Comparison of ENCODE assay signal across 30 cellular contexts in the genomic region with DNA sequence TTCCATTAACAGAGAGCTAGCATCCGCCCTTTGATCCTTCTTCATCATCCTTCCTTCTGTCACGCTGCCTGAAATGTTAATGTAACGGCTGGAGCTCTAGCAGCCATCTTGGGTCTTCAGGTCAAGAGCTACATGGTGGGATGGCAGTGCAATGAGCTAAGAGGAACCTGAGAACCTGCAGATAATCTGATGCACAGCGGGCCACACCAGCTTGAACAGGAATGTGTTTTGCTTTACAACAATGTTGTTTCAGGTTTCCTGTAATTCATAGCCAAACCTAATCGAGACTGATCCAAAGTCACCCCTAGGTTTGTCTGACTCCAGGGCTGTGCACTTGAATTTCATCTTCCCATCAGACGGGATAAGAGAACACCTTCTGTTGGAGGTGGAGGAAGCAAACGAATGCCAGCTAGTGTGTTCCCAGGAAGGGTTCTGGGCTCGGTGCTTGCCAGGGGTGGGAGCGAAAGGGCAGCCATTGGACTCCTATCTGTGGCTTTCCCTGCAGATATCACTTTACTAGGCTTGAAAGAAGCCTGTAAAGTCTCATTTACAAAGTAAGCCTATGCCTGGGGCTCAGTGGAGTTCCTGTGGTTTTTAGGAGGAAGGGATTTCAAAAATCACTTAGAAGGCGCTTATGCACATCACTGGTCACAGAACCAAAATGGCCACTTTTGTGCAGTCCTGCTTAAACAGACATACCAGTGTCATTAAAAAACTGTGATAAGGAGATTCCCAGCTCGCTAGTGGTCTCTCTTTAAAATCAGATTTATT. TPM values are rescaled to one million over a fixed set of nuclear protein-coding genes. Genes with fewer than 3 reads are reported as not detected.
DNase-seq lines count a peak whose midpoint lies in the region; ATAC-seq and TF ChIP-seq lines count a peak whose summit lies in the region.
"Had no signal": no experiment of that assay in that cellular context is flagged by ENCODE, and none has a peak within 500 bp of the region (broad histone marks: within the 10 kb centered on the region; RNA-seq: fewer than 3 reads in every experiment).

No MANE protein-coding gene starts in this region.

- intact Hi-C loops in posterior vena cava (cut with DNase I): no loop called here

- H3K9me3 ChIP-seq in Karpas-422 (ENCODE audit: low read length) (no peaks in the 10 kb centered on the region), RWPE2 (ENCODE audit: severe bottlenecking) (no peaks in the 10 kb centered on the region), Peyer's patch (peaks cover 0 to 5% (median 0%) of the 10 kb centered on the region in 4 donors)

- no peaks in the 10 kb centered on the region for H3K9me3 Mint-ChIP-seq in T-helper 2 cell treated with Interferon-gamma antibody and Interleukin-4, amounts not matched to agents 5 μg/mL and 100 μg/mL, for 36 hours

- no peaks in the 10 kb centered on the region for H3K9me2 ChIP-seq in Karpas-422 (replicated peaks; ENCODE audit: insufficient read depth, low read length)

- H3K9ac ChIP-seq in Karpas-422 (ENCODE audit: low read length): peak overlapping the region; percentile 69

- no peak overlapping the region for H2AFZ ChIP-seq in Karpas-422 (ENCODE audit: low read length)
- H2AFZ ChIP-seq: PC-9 had no signal

- H3K27ac Mint-ChIP-seq in T-helper 2 cell treated with Interferon-gamma antibody and Interleukin-4, amounts not matched to agents 5 μg/mL and 100 μg/mL, for 36 hours: no peak overlapping the region
- H3K27ac Mint-ChIP-seq: activated CD4-positive, alpha-beta T cell treated with anti-CD3 and anti-CD28 coated beads for 36 hours; activated CD8-positive, alpha-beta T cell treated with anti-CD3 and anti-CD28 coated beads for 36 hours; activated T-helper 17 cell treated with anti-CD3 and anti-CD28 coated beads, Interleukin-2, amount 50 U/mL, for 72 hours; stimulated activated naive CD8-positive, alpha-beta T cell treated with anti-CD3 and anti-CD28 coated beads, Interleukin-15, amount 100 ng/mL, for 72 hours had no signal

- no peak overlapping the region for H3K4me3 Mint-ChIP-seq in T-helper 2 cell treated with Interferon-gamma antibody and Interleukin-4, amounts not matched to agents 5 μg/mL and 100 μg/mL, for 36 hours
- H3K4me3 Mint-ChIP-seq: activated CD4-positive, alpha-beta T cell treated with anti-CD3 and anti-CD28 coated beads for 36 hours; activated CD8-positive, alpha-beta T cell treated with anti-CD3 and anti-CD28 coated beads for 36 hours; activated T-helper 17 cell treated with anti-CD3 and anti-CD28 coated beads, Interleukin-2, amount 50 U/mL, for 72 hours; stimulated activated naive CD8-positive, alpha-beta T cell treated with anti-CD3 and anti-CD28 coated beads, Interleukin-15, amount 100 ng/mL, for 72 hours had no signal

- H3K4me2 ChIP-seq in Karpas-422 (ENCODE audit: low read depth, low read length, poor library complexity, severe bottlenecking): peak overlapping the region; percentile 83
- H3K4me2 ChIP-seq: PC-9 had no signal

- TF ChIP-seq CTCF in RWPE2 (IDR thresholded peaks at IDR 0.05; ENCODE audit: poor library complexity, severe bottlenecking) (no peak), Peyer's patch (IDR thresholded peaks at IDR 0.05) (no peak)

- H3K27me3 ChIP-seq in Karpas-422 (ENCODE audit: low read length) (no peaks in the 10 kb centered on the region), RWPE2 (ENCODE audit: insufficient read depth, poor library complexity, severe bottlenecking) (no peaks in the 10 kb centered on the region), Peyer's patch (no peaks in the 10 kb centered on the region)
- H3K27me3 ChIP-seq: tibial artery had no signal

- no peaks in the 10 kb centered on the region for H3K36me3 Mint-ChIP-seq in T-helper 2 cell treated with Interferon-gamma antibody and Interleukin-4, amounts not matched to agents 5 μg/mL and 100 μg/mL, for 36 hours (ENCODE audit: low read depth)

- H3K27ac ChIP-seq in Karpas-422 (ENCODE audit: low read length) (peak overlapping the region; percentile 98), RWPE2 (ENCODE audit: poor library complexity, severe bottlenecking) (no peak overlapping the region), Peyer's patch (no peak overlapping the region)
- H3K27ac ChIP-seq: epithelial cell of prostate, PC-9, tibial artery, VCaP had no signal

- peaks cover 16% of the 10 kb centered on the region for H3K27me3 Mint-ChIP-seq in T-helper 2 cell treated with Interferon-gamma antibody and Interleukin-4, amounts not matched to agents 5 μg/mL and 100 μg/mL, for 36 hours (ENCODE audit: low read depth)

- H3K4me3 ChIP-seq in Karpas-422 (ENCODE audit: low read length) (peak overlapping the region; percentile 50), RWPE2 (ENCODE audit: severe bottlenecking) (no peak overlapping the region), Peyer's patch (no peak overlapping the region)
- H3K4me3 ChIP-seq: PC-9, tibial artery had no signal

- ATAC-seq in RWPE2 (ENCODE audit: low read depth) (no peak), HG03521 (IDR thresholded peaks at IDR 0.05; ENCODE audit: unreplicated experiment) (no peak)
- ATAC-seq: activated CD4-positive, alpha-beta T cell treated with anti-CD3 and anti-CD28 coated beads for 36 hours; activated CD8-positive, alpha-beta T cell treated with anti-CD3 and anti-CD28 coated beads for 36 hours; activated T-helper 17 cell treated with anti-CD3 and anti-CD28 coated beads, Interleukin-2, amount 50 U/mL, for 72 hours; left colon; right cardiac atrium; stimulated activated naive CD8-positive, alpha-beta T cell treated with anti-CD3 and anti-CD28 coated beads, Interleukin-15, amount 100 ng/mL, for 72 hours had no signal

- H3K36me3 ChIP-seq in Karpas-422 (ENCODE audit: insufficient read depth, low read length) (peaks cover 3% of the 10 kb centered on the region; the same call in 1 of the 2 replicates), RWPE2 (ENCODE audit: low read depth) (no peaks in the 10 kb centered on the region), Peyer's patch (no peaks in the 10 kb centered on the region)
- H3K36me3 ChIP-seq: tibial artery had no signal

- H3K4me1 ChIP-seq in Karpas-422 (ENCODE audit: low read length) (peaks cover 99% of the 10 kb centered on the region), RWPE2 (ENCODE audit: insufficient read depth, poor library complexity, severe bottlenecking) (peaks cover 8% of the 10 kb centered on the region), Peyer's patch (peaks cover 0 to 23% (median 7%) of the 10 kb centered on the region in 4 donors)

- H3K4me1 Mint-ChIP-seq in T-helper 2 cell treated with Interferon-gamma antibody and Interleukin-4, amounts not matched to agents 5 μg/mL and 100 μg/mL, for 36 hours (ENCODE audit: low read depth): no peaks in the 10 kb centered on the region
- H3K4me1 Mint-ChIP-seq: activated CD4-positive, alpha-beta T cell treated with anti-CD3 and anti-CD28 coated beads for 36 hours; activated T-helper 17 cell treated with anti-CD3 and anti-CD28 coated beads, Interleukin-2, amount 50 U/mL, for 72 hours; stimulated activated naive CD8-positive, alpha-beta T cell treated with anti-CD3 and anti-CD28 coated beads, Interleukin-15, amount 100 ng/mL, for 72 hours had no signal

- no peaks in the 10 kb centered on the region for H4K20me1 ChIP-seq in Karpas-422 (ENCODE audit: insufficient read depth, low read depth, low read length)

- no peak for TF ChIP-seq POLR2A in Peyer's patch (IDR thresholded peaks at IDR 0.05)

- peaks cover 64% of the 10 kb centered on the region for H3K79me2 ChIP-seq in Karpas-422 (ENCODE audit: low read length)

- DNase-seq in Karpas-422 (peak; percentile 71), RWPE2 (ENCODE audit: low spot score) (peak; percentile 13), foreskin melanocyte (peak; percentile 57), posterior vena cava (ENCODE audit: low spot score) (peak; percentile 3), NCI-H2171 (lab: John Stamatoyannopoulos, UW) (no peak), Peyer's patch (no peak)
- DNase-seq in T-helper 2 cell treated with Interferon-gamma antibody and Interleukin-4, amounts not matched to agents 5 μg/mL and 100 μg/mL, for 36 hours (ENCODE audit: low spot score): no peak
- DNase-seq: activated CD4-positive, alpha-beta T cell treated with anti-CD3 and anti-CD28 coated beads for 36 hours; activated CD8-positive, alpha-beta T cell treated with anti-CD3 and anti-CD28 coated beads for 36 hours; activated naive CD4-positive, alpha-beta T cell treated with anti-CD3 and anti-CD28 coated beads, Interleukin-2, amount 50 U/mL, for 16 hours; amniotic stem cell; effector CD8-positive, alpha-beta T cell; hypothalamus; KG1; mesendoderm; NCI-H524; NK-92 treated with Interleukin-12 subunit alpha and Interleukin-12 subunit beta, amount 100 ng/mL, for 24 hours; right cardiac atrium; SHP77; stimulated activated CD8-positive, alpha-beta memory T cell treated with anti-CD3 and anti-CD28 coated beads, Interleukin-4, amount 100 ng/mL, for 48 hours; stimulated activated naive CD8-positive, alpha-beta T cell treated with anti-CD3 and anti-CD28 coated beads, Interleukin-15, amount 100 ng/mL, for 72 hours; SW 1271; T-helper 9 cell had no signal

RNA-seq across cellular contexts. Expression of gene CLMN, which starts 22.9 kb away (rescaled TPM):
- 40.1 and 56.1 TPM in 2 replicates for total RNA-seq in Karpas-422 (2014; rRNA removed; shearing (Covaris generic); ENCODE audit: low replicate concordance)
- 10 to 100 TPM in 1 of 2 donors, 1 to 10 TPM in 1; 9.4 to 11.1 TPM for total RNA-seq in posterior vena cava
- 10 to 100 TPM; 18.7 to 38.8 (median 36.4) TPM for total RNA-seq in Peyer's patch

Comparison
In these comparisons a context has a peak if more than half of its experiments do, and no peak if none do; other contexts are left out.
1. DNase-seq: peak in Karpas-422 (single experiment), RWPE2 (single experiment), foreskin melanocyte (single experiment) and posterior vena cava (single experiment); none in T-helper 2 cell treated with Interferon-gamma antibody and Interleukin-4, amounts not matched to agents 5 μg/mL and 100 μg/mL, for 36 hours (single experiment), NCI-H2171 (single experiment) and Peyer's patch (0 of 3).